In genomic region chr14:60981626-60982455, GRCh38 we compare ENCODE assay signal across 8 cellular contexts. TPM values are rescaled to one million over a fixed set of nuclear protein-coding genes. Genes with fewer than 3 reads are reported as not detected.
DNase-seq lines count a peak whose midpoint lies in the region; ATAC-seq and TF ChIP-seq lines count a peak whose summit lies in the region.

No MANE protein-coding gene starts in this region.

- no peaks in the 10 kb centered on the region for H3K27me3 ChIP-seq in suprapubic skin

- H3K4me3 Mint-ChIP-seq in CD14-positive monocyte: no peak overlapping the region
- H3K4me3 Mint-ChIP-seq in activated naive CD8-positive, alpha-beta T cell treated with anti-CD3 and anti-CD28 coated beads, Interleukin-2, amount 50 U/mL, for 24 hours: no peak overlapping the region

- H3K27ac Mint-ChIP-seq in CD14-positive monocyte: no peak overlapping the region
- H3K27ac Mint-ChIP-seq in activated naive CD8-positive, alpha-beta T cell treated with anti-CD3 and anti-CD28 coated beads, Interleukin-2, amount 50 U/mL, for 24 hours: no peak overlapping the region

- H3K36me3 ChIP-seq in suprapubic skin: peaks cover 18% of the 10 kb centered on the region

- peaks cover 17% of the 10 kb centered on the region for H3K4me1 Mint-ChIP-seq in CD14-positive monocyte
- peaks cover 5% of the 10 kb centered on the region for H3K4me1 Mint-ChIP-seq in activated naive CD8-positive, alpha-beta T cell treated with anti-CD3 and anti-CD28 coated beads, Interleukin-2, amount 50 U/mL, for 24 hours

- peak overlapping the region; percentile 81 for H3K4me3 ChIP-seq in WI38 (ENCODE audit: low read depth, low read length)
- peak overlapping the region; percentile 58 for H3K4me3 ChIP-seq in suprapubic skin

- no peak for ATAC-seq in activated naive CD8-positive, alpha-beta T cell treated with anti-CD3 and anti-CD28 coated beads, Interleukin-2, amount 50 U/mL, for 24 hours

- TF ChIP-seq POLR2A in suprapubic skin (IDR thresholded peaks at IDR 0.05): no peak

- intact Hi-C loops in CD14-positive monocyte (cut with micrococcal nuclease): loop anchor here (5.0 to 10.0 kb wide), 3 partner anchors 120 to 735 kb away; partner anchors contain the start of gene PPM1A (in 1 of the 2)

- H3K9me3 ChIP-seq in suprapubic skin: no peaks in the 10 kb centered on the region

- peak overlapping the region; percentile 71 for H3K27ac ChIP-seq in suprapubic skin

- no peak for TF ChIP-seq EP300 in suprapubic skin (IDR thresholded peaks at IDR 0.05)

- WGBS in suprapubic skin: 9% methylated on average over 13 of the region's 13 CpGs

- peak; percentile 38 for DNase-seq in D341Med (ENCODE audit: low spot score)
- peak; percentile 35 for DNase-seq in HPDE6-E6E7 (ENCODE audit: extremely low spot score)
- DNase-seq in iPS-NIHi11 (ENCODE audit: low spot score): peak; percentile 9
- DNase-seq in suprapubic skin (ENCODE audit: low spot score in 2 of 2): no peak
- DNase-seq in CD14-positive monocyte (ENCODE audit: low spot score): no peak
- DNase-seq in activated naive CD8-positive, alpha-beta T cell treated with anti-CD3 and anti-CD28 coated beads, Interleukin-2, amount 50 U/mL, for 24 hours: no peak
- DNase-seq in NOMO-1 treated with DMSO at 0.1 percent for 48 hours (lab: John Stamatoyannopoulos, UW; ENCODE audit: unreplicated experiment): no peak

- TF ChIP-seq CTCF in WI38 (IDR thresholded peaks at IDR 0.05; ENCODE audit: low read depth, low read length) (no peak), suprapubic skin (IDR thresholded peaks at IDR 0.05) (no peak), CD14-positive monocyte (IDR thresholded peaks at IDR 0.05) (no peak)

- no peaks in the 10 kb centered on the region for H3K9me3 Mint-ChIP-seq in CD14-positive monocyte
- no peaks in the 10 kb centered on the region for H3K9me3 Mint-ChIP-seq in activated naive CD8-positive, alpha-beta T cell treated with anti-CD3 and anti-CD28 coated beads, Interleukin-2, amount 50 U/mL, for 24 hours

- no peaks in the 10 kb centered on the region for H3K27me3 Mint-ChIP-seq in CD14-positive monocyte (ENCODE audit: low read depth in 3 of 3)
- no peaks in the 10 kb centered on the region for H3K27me3 Mint-ChIP-seq in activated naive CD8-positive, alpha-beta T cell treated with anti-CD3 and anti-CD28 coated beads, Interleukin-2, amount 50 U/mL, for 24 hours

- peaks cover 11 to 21% of the 10 kb centered on the region in 2 donors for H3K36me3 Mint-ChIP-seq in CD14-positive monocyte
- H3K36me3 Mint-ChIP-seq in activated naive CD8-positive, alpha-beta T cell treated with anti-CD3 and anti-CD28 coated beads, Interleukin-2, amount 50 U/mL, for 24 hours (ENCODE audit: low read depth): peaks cover 23% of the 10 kb centered on the region

- peaks cover 43% of the 10 kb centered on the region for H3K4me1 ChIP-seq in suprapubic skin

RNA-seq across cellular contexts. Expression of gene SLC38A6, which starts 0.8 kb away (rescaled TPM):
- total RNA-seq in suprapubic skin: 10 to 100 TPM in 3 of 4 donors, 1 to 10 TPM in 1; 7.8 to 14.3 (median 11.2) TPM
- polyA plus RNA-seq in CD14-positive monocyte: 10 to 100 TPM; 14.0 to 15.9 TPM

RNA-seq across cellular contexts. Expression of gene TRMT5, which starts 1.0 kb away (rescaled TPM):
- total RNA-seq in suprapubic skin: 10 to 100 TPM; 10.3 to 17.9 (median 14.3) TPM
- 1 to 10 TPM; 1.9 to 2.8 TPM for polyA plus RNA-seq in CD14-positive monocyte

Comparison
In these comparisons a context has a peak if more than half of its experiments do, and no peak if none do; other contexts are left out.
1. DNase-seq: peak in D341Med (single experiment), HPDE6-E6E7 (single experiment) and iPS-NIHi11 (single experiment); none in suprapubic skin (0 of 2), CD14-positive monocyte (single experiment), activated naive CD8-positive, alpha-beta T cell treated with anti-CD3 and anti-CD28 coated beads, Interleukin-2, amount 50 U/mL, for 24 hours (single experiment) and NOMO-1 treated with DMSO at 0.1 percent for 48 hours (single experiment).